2 cellular contexts compared by ENCODE assay signal in the genomic region with DNA sequence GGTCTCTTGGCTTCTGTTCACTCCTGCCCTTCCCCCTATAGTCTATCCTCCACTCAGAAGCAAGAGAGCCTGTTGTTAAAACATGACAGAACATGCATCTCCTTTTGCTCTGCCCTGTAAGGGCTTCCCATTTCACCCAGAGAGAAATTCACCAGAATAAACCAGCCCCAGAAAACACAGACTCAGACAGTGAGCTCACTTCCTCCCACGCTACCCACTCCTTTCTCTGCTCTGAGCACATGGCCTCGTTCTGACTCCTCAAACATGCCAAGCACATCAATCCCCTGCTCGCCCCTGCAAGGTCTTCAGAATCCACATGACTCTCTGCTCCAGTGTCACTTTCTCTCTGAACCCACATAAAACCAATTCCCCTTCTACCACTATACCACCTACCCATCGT.
TF ChIP-seq lines count a peak whose summit lies in the region.

No MANE protein-coding gene starts in this region.

TF ChIP-seq in GM23338, 12 proteins besides CTCF, POLR2A, EP300 and RAD21 (continued from another document):
- TF ChIP-seq, protein P1, sequence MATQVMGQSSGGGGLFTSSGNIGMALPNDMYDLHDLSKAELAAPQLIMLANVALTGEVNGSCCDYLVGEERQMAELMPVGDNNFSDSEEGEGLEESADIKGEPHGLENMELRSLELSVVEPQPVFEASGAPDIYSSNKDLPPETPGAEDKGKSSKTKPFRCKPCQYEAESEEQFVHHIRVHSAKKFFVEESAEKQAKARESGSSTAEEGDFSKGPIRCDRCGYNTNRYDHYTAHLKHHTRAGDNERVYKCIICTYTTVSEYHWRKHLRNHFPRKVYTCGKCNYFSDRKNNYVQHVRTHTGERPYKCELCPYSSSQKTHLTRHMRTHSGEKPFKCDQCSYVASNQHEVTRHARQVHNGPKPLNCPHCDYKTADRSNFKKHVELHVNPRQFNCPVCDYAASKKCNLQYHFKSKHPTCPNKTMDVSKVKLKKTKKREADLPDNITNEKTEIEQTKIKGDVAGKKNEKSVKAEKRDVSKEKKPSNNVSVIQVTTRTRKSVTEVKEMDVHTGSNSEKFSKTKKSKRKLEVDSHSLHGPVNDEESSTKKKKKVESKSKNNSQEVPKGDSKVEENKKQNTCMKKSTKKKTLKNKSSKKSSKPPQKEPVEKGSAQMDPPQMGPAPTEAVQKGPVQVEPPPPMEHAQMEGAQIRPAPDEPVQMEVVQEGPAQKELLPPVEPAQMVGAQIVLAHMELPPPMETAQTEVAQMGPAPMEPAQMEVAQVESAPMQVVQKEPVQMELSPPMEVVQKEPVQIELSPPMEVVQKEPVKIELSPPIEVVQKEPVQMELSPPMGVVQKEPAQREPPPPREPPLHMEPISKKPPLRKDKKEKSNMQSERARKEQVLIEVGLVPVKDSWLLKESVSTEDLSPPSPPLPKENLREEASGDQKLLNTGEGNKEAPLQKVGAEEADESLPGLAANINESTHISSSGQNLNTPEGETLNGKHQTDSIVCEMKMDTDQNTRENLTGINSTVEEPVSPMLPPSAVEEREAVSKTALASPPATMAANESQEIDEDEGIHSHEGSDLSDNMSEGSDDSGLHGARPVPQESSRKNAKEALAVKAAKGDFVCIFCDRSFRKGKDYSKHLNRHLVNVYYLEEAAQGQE (IDR thresholded peaks at IDR 0.05; ENCODE audit: unreplicated experiment) = no peak
- TF ChIP-seq ZNF331 (CRISPR knock-in tag; IDR thresholded peaks at IDR 0.05; ENCODE audit: low read depth) (no peak), ZNF114 (CRISPR knock-in tag; IDR thresholded peaks at IDR 0.05) (no peak), STAT1 (IDR thresholded peaks at IDR 0.05; ENCODE audit: unreplicated experiment) (no peak), CREB1 (CRISPR knock-in tag; IDR thresholded peaks at IDR 0.05; ENCODE audit: low read depth) (no peak)
- TF ChIP-seq, protein P2, sequence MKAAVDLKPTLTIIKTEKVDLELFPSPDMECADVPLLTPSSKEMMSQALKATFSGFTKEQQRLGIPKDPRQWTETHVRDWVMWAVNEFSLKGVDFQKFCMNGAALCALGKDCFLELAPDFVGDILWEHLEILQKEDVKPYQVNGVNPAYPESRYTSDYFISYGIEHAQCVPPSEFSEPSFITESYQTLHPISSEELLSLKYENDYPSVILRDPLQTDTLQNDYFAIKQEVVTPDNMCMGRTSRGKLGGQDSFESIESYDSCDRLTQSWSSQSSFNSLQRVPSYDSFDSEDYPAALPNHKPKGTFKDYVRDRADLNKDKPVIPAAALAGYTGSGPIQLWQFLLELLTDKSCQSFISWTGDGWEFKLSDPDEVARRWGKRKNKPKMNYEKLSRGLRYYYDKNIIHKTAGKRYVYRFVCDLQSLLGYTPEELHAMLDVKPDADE (IDR thresholded peaks at IDR 0.05) = no peak
- TF ChIP-seq, protein P3, sequence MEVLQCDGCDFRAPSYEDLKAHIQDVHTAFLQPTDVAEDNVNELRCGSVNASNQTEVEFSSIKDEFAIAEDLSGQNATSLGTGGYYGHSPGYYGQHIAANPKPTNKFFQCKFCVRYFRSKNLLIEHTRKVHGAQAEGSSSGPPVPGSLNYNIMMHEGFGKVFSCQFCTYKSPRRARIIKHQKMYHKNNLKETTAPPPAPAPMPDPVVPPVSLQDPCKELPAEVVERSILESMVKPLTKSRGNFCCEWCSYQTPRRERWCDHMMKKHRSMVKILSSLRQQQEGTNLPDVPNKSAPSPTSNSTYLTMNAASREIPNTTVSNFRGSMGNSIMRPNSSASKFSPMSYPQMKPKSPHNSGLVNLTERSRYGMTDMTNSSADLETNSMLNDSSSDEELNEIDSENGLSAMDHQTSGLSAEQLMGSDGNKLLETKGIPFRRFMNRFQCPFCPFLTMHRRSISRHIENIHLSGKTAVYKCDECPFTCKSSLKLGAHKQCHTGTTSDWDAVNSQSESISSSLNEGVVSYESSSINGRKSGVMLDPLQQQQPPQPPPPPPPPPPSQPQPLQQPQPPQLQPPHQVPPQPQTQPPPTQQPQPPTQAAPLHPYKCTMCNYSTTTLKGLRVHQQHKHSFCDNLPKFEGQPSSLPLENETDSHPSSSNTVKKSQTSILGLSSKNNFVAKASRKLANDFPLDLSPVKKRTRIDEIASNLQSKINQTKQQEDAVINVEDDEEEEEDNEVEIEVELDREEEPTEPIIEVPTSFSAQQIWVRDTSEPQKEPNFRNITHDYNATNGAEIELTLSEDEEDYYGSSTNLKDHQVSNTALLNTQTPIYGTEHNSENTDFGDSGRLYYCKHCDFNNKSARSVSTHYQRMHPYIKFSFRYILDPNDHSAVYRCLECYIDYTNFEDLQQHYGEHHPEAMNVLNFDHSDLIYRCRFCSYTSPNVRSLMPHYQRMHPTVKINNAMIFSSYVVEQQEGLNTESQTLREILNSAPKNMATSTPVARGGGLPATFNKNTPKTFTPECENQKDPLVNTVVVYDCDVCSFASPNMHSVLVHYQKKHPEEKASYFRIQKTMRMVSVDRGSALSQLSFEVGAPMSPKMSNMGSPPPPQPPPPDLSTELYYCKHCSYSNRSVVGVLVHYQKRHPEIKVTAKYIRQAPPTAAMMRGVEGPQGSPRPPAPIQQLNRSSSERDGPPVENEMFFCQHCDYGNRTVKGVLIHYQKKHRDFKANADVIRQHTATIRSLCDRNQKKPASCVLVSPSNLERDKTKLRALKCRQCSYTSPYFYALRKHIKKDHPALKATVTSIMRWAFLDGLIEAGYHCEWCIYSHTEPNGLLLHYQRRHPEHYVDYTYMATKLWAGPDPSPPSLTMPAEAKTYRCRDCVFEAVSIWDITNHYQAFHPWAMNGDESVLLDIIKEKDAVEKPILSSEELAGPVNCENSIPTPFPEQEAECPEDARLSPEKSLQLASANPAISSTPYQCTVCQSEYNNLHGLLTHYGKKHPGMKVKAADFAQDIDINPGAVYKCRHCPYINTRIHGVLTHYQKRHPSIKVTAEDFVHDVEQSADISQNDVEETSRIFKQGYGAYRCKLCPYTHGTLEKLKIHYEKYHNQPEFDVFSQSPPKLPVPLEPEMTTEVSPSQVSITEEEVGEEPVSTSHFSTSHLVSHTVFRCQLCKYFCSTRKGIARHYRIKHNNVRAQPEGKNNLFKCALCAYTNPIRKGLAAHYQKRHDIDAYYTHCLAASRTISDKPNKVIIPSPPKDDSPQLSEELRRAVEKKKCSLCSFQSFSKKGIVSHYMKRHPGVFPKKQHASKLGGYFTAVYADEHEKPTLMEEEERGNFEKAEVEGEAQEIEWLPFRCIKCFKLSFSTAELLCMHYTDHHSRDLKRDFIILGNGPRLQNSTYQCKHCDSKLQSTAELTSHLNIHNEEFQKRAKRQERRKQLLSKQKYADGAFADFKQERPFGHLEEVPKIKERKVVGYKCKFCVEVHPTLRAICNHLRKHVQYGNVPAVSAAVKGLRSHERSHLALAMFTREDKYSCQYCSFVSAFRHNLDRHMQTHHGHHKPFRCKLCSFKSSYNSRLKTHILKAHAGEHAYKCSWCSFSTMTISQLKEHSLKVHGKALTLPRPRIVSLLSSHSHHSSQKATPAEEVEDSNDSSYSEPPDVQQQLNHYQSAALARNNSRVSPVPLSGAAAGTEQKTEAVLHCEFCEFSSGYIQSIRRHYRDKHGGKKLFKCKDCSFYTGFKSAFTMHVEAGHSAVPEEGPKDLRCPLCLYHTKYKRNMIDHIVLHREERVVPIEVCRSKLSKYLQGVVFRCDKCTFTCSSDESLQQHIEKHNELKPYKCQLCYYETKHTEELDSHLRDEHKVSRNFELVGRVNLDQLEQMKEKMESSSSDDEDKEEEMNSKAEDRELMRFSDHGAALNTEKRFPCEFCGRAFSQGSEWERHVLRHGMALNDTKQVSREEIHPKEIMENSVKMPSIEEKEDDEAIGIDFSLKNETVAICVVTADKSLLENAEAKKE (CRISPR knock-in tag; IDR thresholded peaks at IDR 0.05) = no peak

TF ChIP-seq in SK-N-SH treated with all-trans-retinoic acid at 6 μM for 48 hours, 23 proteins besides CTCF, POLR2A, EP300 and RAD21 (continued from another document):
- TF ChIP-seq, protein P4, sequence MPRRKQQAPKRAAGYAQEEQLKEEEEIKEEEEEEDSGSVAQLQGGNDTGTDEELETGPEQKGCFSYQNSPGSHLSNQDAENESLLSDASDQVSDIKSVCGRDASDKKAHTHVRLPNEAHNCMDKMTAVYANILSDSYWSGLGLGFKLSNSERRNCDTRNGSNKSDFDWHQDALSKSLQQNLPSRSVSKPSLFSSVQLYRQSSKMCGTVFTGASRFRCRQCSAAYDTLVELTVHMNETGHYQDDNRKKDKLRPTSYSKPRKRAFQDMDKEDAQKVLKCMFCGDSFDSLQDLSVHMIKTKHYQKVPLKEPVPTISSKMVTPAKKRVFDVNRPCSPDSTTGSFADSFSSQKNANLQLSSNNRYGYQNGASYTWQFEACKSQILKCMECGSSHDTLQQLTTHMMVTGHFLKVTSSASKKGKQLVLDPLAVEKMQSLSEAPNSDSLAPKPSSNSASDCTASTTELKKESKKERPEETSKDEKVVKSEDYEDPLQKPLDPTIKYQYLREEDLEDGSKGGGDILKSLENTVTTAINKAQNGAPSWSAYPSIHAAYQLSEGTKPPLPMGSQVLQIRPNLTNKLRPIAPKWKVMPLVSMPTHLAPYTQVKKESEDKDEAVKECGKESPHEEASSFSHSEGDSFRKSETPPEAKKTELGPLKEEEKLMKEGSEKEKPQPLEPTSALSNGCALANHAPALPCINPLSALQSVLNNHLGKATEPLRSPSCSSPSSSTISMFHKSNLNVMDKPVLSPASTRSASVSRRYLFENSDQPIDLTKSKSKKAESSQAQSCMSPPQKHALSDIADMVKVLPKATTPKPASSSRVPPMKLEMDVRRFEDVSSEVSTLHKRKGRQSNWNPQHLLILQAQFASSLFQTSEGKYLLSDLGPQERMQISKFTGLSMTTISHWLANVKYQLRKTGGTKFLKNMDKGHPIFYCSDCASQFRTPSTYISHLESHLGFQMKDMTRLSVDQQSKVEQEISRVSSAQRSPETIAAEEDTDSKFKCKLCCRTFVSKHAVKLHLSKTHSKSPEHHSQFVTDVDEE (CRISPR knock-in tag; IDR thresholded peaks at IDR 0.05) = no peak
- TF ChIP-seq, protein P5, sequence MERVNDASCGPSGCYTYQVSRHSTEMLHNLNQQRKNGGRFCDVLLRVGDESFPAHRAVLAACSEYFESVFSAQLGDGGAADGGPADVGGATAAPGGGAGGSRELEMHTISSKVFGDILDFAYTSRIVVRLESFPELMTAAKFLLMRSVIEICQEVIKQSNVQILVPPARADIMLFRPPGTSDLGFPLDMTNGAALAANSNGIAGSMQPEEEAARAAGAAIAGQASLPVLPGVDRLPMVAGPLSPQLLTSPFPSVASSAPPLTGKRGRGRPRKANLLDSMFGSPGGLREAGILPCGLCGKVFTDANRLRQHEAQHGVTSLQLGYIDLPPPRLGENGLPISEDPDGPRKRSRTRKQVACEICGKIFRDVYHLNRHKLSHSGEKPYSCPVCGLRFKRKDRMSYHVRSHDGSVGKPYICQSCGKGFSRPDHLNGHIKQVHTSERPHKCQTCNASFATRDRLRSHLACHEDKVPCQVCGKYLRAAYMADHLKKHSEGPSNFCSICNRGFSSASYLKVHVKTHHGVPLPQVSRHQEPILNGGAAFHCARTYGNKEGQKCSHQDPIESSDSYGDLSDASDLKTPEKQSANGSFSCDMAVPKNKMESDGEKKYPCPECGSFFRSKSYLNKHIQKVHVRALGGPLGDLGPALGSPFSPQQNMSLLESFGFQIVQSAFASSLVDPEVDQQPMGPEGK (CRISPR knock-in tag; IDR thresholded peaks at IDR 0.05; ENCODE audit: borderline replicate concordance) = no peak
- TF ChIP-seq TOX (CRISPR knock-in tag; IDR thresholded peaks at IDR 0.05; ENCODE audit: borderline replicate concordance) = no peak
- no peak for TF ChIP-seq ZFP30 (CRISPR knock-in tag; IDR thresholded peaks at IDR 0.05)
- TF ChIP-seq CSDC2 (CRISPR knock-in tag; IDR thresholded peaks at IDR 0.05) = no peak
- no peak for TF ChIP-seq GLIS3 (CRISPR knock-in tag; IDR thresholded peaks at IDR 0.05)
- TF ChIP-seq ZFP3 (CRISPR knock-in tag; IDR thresholded peaks at IDR 0.05) = no peak
